Comparison of ENCODE assay signal across 2 cellular contexts in the genomic region with DNA sequence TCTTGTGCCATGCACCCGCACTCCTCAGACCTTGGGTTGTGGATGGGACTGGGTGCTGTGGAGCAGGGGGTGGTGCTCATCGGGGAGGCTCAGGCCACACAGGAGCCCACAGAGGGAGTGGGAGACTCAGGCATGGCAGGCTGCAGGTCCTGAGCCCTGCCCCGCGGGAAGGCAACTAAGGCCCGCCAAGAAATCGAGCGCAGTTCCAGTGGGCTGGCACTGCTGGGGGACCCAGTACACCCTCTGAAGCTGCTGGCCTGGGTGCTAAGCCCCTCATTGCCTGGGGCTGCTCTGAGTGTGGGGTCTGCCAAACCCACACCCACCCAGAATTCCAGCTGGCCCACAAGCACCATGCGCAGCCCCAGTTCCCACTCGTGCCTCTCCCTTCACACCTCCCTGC.
"Had no signal": no experiment of that assay in that cellular context is flagged by ENCODE, and none has a peak within 500 bp of the region (broad histone marks: within the 10 kb centered on the region; RNA-seq: fewer than 3 reads in every experiment).

No MANE protein-coding gene starts in this region.

- DNase-seq: GDM1, GF-D8 had no signal
